Comparison of ENCODE assay signal across 8 cellular contexts in genomic region chr10:44820094-44820493, GRCh38.
"Had no signal": no experiment of that assay in that cellular context is flagged by ENCODE, and none has a peak within 500 bp of the region (broad histone marks: within the 10 kb centered on the region; RNA-seq: fewer than 3 reads in every experiment).

No MANE protein-coding gene starts in this region.

- H3K9ac ChIP-seq: GM23248 had no signal

- H3K27ac ChIP-seq: GM23248 had no signal

- H3K4me1 ChIP-seq: HAP-1 had no signal

- H3K36me3 ChIP-seq: HAP-1 had no signal

- H3K4me3 ChIP-seq: GM23248, HAP-1, K562 had no signal

- DNase-seq: GM23248, GOT3, H7, IMR-90, KG1 had no signal

- H3K9me3 ChIP-seq: HAP-1 had no signal

- ATAC-seq: HCT116, K562 had no signal
